ENCODE assay signal across 28 cellular contexts in the genomic region with DNA sequence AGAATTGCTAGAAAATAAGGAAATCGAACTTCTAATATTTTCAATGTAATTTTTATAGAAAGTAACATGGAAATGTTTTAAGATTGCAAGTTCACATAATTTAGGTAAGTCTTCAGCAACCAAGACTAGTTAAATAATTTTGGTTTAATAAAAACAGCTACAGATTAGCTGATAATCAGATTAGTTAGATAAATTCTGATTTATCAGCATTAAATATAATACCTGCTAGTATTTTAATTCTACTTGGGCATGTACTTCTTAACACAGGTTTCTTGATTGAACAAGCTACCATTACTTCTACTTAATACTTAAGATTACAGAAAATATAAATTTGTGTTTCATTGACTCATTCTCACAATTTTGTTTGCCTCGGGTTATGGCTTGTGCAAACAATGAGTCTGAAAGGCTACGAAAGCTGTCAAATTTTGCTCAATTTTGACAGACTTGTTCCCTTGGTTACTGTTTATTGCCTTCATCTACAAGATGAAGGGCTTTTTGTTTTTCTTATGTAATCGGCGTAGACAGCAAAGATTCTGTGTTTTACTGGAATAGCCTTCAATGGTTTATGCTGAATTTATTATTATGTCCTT.
"Had no signal": no experiment of that assay in that cellular context is flagged by ENCODE, and none has a peak within 500 bp of the region (broad histone marks: within the 10 kb centered on the region; RNA-seq: fewer than 3 reads in every experiment).

No MANE protein-coding gene starts in this region.

- H3K36me3 Mint-ChIP-seq: mesothelial cell of epicardium; naive B cell; natural killer cell treated with Interleukin-12 subunit alpha and Interleukin-12 subunit beta and Interleukin-15 and Interleukin-18, amount 100 ng/mL, for 72 hours; stimulated activated naive B cell treated with anti-CD40 and anti-IgM and Interleukin-4, amounts not matched to agents 10 μg/mL and 1 μg/mL and 100 μg/mL, for 72 hours had no signal

- H3K4me3 Mint-ChIP-seq: effector memory CD8-positive, alpha-beta T cell; mesothelial cell of epicardium; naive B cell; natural killer cell treated with Interleukin-12 subunit alpha and Interleukin-12 subunit beta and Interleukin-15 and Interleukin-18, amount 100 ng/mL, for 72 hours; neural crest cell; stimulated activated naive B cell treated with anti-CD40 and anti-IgM and Interleukin-4, amounts not matched to agents 10 μg/mL and 1 μg/mL and 100 μg/mL, for 72 hours; stimulated activated naive CD8-positive, alpha-beta T cell treated with anti-CD3 and anti-CD28 coated beads, Interleukin-15, Interleukin-2, amounts not matched to agents 100 ng/mL and 50 ng/mL, for 24 hours had no signal

- DNase-seq: effector memory CD8-positive, alpha-beta T cell; foreskin fibroblast; heart right ventricle; hippocampal formation; left cardiac atrium; left lung; mesenchymal stem cell; mucosa of descending colon; naive B cell; stimulated activated CD4-positive, alpha-beta T cell treated with anti-CD3 and anti-CD28 coated beads, Interleukin-4, amount 100 ng/mL, for 4 hours; stimulated activated naive B cell treated with anti-CD40 and anti-IgM and Interleukin-4, amounts not matched to agents 10 μg/mL and 1 μg/mL and 100 μg/mL, for 72 hours; upper lobe of left lung had no signal

- H3K27me3 Mint-ChIP-seq: naive B cell; progenitor cell of endocrine pancreas; stimulated activated naive B cell treated with anti-CD40 and anti-IgM and Interleukin-4, amounts not matched to agents 10 μg/mL and 1 μg/mL and 100 μg/mL, for 72 hours; stimulated activated naive CD8-positive, alpha-beta T cell treated with anti-CD3 and anti-CD28 coated beads, Interleukin-15, Interleukin-2, amounts not matched to agents 100 ng/mL and 50 ng/mL, for 24 hours had no signal

- H3K27ac Mint-ChIP-seq: effector memory CD8-positive, alpha-beta T cell; mesothelial cell of epicardium; naive B cell; natural killer cell treated with Interleukin-12 subunit alpha and Interleukin-12 subunit beta and Interleukin-15 and Interleukin-18, amount 100 ng/mL, for 72 hours; progenitor cell of endocrine pancreas; stimulated activated naive B cell treated with anti-CD40 and anti-IgM and Interleukin-4, amounts not matched to agents 10 μg/mL and 1 μg/mL and 100 μg/mL, for 72 hours; stimulated activated naive CD8-positive, alpha-beta T cell treated with anti-CD3 and anti-CD28 coated beads, Interleukin-15, Interleukin-2, amounts not matched to agents 100 ng/mL and 50 ng/mL, for 24 hours had no signal

- H3K4me1 Mint-ChIP-seq: mesothelial cell of epicardium, naive B cell had no signal

- H3K27me3 ChIP-seq: gastroesophageal sphincter, heart right ventricle, left lung, neutrophil, tibial nerve, upper lobe of left lung had no signal

- H3K9me3 Mint-ChIP-seq: effector memory CD8-positive, alpha-beta T cell; naive B cell; natural killer cell treated with Interleukin-12 subunit alpha and Interleukin-12 subunit beta and Interleukin-15 and Interleukin-18, amount 100 ng/mL, for 72 hours; stimulated activated naive B cell treated with anti-CD40 and anti-IgM and Interleukin-4, amounts not matched to agents 10 μg/mL and 1 μg/mL and 100 μg/mL, for 72 hours; stimulated activated naive CD8-positive, alpha-beta T cell treated with anti-CD3 and anti-CD28 coated beads, Interleukin-15, Interleukin-2, amounts not matched to agents 100 ng/mL and 50 ng/mL, for 24 hours had no signal

- H3K4me3 ChIP-seq: coronary artery, gastroesophageal sphincter, heart right ventricle, left lung, mucosa of descending colon, smooth muscle cell, thoracic aorta, tibial nerve, upper lobe of left lung had no signal

- FAIRE-seq: endometrium, islet of Langerhans, urothelium cell line had no signal

- H3K9me3 ChIP-seq: gastroesophageal sphincter, heart right ventricle, left lung, mucosa of descending colon, neutrophil, thoracic aorta, tibial nerve, upper lobe of left lung had no signal

- H3K27ac ChIP-seq: coronary artery, gastroesophageal sphincter, heart right ventricle, left lung, neutrophil, parathyroid adenoma, thoracic aorta, tibial nerve, upper lobe of left lung had no signal

- H3K9ac ChIP-seq: parathyroid adenoma had no signal

- H3K36me3 ChIP-seq: gastroesophageal sphincter, heart right ventricle, left lung, neutrophil, thoracic aorta, tibial nerve, upper lobe of left lung had no signal

- H3K4me2 ChIP-seq: smooth muscle cell had no signal

- H3K4me1 ChIP-seq: gastroesophageal sphincter, left lung, parathyroid adenoma, upper lobe of left lung had no signal

- H2AFZ ChIP-seq: parathyroid adenoma had no signal

- ATAC-seq: effector memory CD8-positive, alpha-beta T cell; gastroesophageal sphincter; heart right ventricle; left cardiac atrium; left lung; mucosa of descending colon; natural killer cell treated with Interleukin-12 subunit alpha and Interleukin-12 subunit beta and Interleukin-15 and Interleukin-18, amount 100 ng/mL, for 72 hours; sciatic nerve; stimulated activated naive B cell treated with anti-CD40 and anti-IgM and Interleukin-4, amounts not matched to agents 10 μg/mL and 1 μg/mL and 100 μg/mL, for 72 hours had no signal

- H3K79me2 ChIP-seq: parathyroid adenoma had no signal
